Comparison of ENCODE assay signal across 18 cellular contexts in the genomic region with DNA sequence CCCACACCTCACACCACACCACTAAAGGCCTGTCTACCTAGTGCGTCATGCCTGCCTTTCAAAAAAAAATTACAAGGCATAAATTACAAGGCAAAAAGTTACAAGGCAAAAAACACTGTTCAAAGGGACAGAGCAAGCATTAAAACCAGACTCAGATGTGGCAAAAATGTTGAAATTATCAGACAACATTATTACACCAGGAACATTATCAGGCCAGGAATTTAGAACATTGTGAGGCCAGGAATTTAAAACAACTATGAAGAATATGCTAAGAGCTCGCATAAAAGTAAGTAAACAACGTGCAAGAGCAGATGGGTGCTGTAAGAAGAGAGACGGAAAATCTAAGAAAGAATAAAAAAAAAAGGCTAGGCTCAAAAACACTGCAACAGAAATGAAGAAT. TPM values are rescaled to one million over a fixed set of nuclear protein-coding genes. Genes with fewer than 3 reads are reported as not detected.
"Had no signal": no experiment of that assay in that cellular context is flagged by ENCODE, and none has a peak within 500 bp of the region (broad histone marks: within the 10 kb centered on the region; RNA-seq: fewer than 3 reads in every experiment).

No MANE protein-coding gene starts in this region.

- H3K36me3 ChIP-seq: cardiac muscle cell, colonic mucosa, ovary, thoracic aorta, vagina had no signal

- H3K27me3 ChIP-seq: cardiac muscle cell, colonic mucosa, foreskin keratinocyte, ovary, vagina had no signal

- H3K27ac ChIP-seq: cardiac muscle cell, colonic mucosa, epithelial cell of prostate, foreskin keratinocyte, ovary, thoracic aorta, vagina had no signal

- ATAC-seq: foreskin keratinocyte; stimulated activated naive CD8-positive, alpha-beta T cell treated with anti-CD3 and anti-CD28 coated beads, Interleukin-15, amount 100 ng/mL, for 72 hours had no signal

- DNase-seq: activated CD4-positive, alpha-beta T cell treated with anti-CD3 and anti-CD28 coated beads, Interleukin-2, amount 50 U/mL, for 1 hour; activated effector memory CD4-positive, alpha-beta T cell treated with Interleukin-2 at 50 U/mL for 16 hours; colonic mucosa; effector memory CD4-positive, alpha-beta T cell; foreskin keratinocyte; mesenchymal stem cell; ovary; stimulated activated CD4-positive, alpha-beta T cell treated with anti-CD3 and anti-CD28 coated beads, Interleukin-15, amount 100 ng/mL, for 24 hours; stimulated activated CD4-positive, alpha-beta T cell treated with anti-CD3 and anti-CD28 coated beads, Interleukin-4, amount 100 ng/mL, for 24 hours; stimulated activated naive CD8-positive, alpha-beta T cell treated with anti-CD3 and anti-CD28 coated beads, Interleukin-15, amount 100 ng/mL, for 72 hours had no signal

- H3K4me1 ChIP-seq: colonic mucosa, foreskin keratinocyte, vagina had no signal

- H3K4me3 ChIP-seq: cardiac muscle cell, colonic mucosa, ovary, thoracic aorta, vagina had no signal

- H3K9me3 ChIP-seq: colonic mucosa, thoracic aorta, vagina had no signal

RNA-seq across cellular contexts. Expression of a gene that starts 18.2 kb away (rescaled TPM):
- total RNA-seq: activated CD8-positive, alpha-beta memory T cell treated with anti-CD3 and anti-CD28 coated beads for 36 hours; astrocyte; cardiac muscle cell; colonic mucosa; foreskin keratinocyte; ovary; T-helper 1 cell treated with Interleukin-12 subunit alpha and Interleukin-12 subunit beta and Interleukin-4 antibody, amounts not matched to agents 30 ng/mL and 1 ng/mL, for 36 hours; thoracic aorta; vagina had no signal
- polyA plus RNA-seq: foreskin keratinocyte, neural cell, ovary had no signal
